In the genomic region with DNA sequence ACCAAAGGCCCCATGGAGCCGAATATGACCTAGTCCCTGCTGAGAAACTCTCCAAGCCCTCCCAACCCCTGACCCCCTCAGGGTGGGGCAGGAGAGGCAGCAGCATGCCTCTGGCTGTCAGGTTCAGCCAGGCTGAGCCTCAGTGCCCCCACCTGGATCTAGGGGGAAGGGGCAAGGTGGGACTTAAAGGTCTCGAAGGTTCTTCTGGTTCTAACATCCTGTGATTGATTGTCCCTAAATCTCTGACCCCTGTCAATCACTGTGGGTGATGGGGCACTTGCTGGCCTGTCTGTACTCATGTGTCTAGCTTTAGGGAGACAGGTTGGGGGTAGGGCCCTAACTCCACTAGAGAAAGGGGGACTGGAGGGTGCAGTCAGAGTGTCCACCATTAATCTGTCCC, we compare ENCODE assay signal across 23 cellular contexts.
"Had no signal": no experiment of that assay in that cellular context is flagged by ENCODE, and none has a peak within 500 bp of the region (broad histone marks: within the 10 kb centered on the region; RNA-seq: fewer than 3 reads in every experiment).

No MANE protein-coding gene starts in this region.

- H3K9me3 Mint-ChIP-seq: activated naive CD4-positive, alpha-beta T cell treated with anti-CD3 and anti-CD28 coated beads for 36 hours; activated T-cell treated with anti-CD3 and anti-CD28 coated beads, Interleukin-2, amount 50 U/mL, for 4 hours; brain; mesothelial cell of epicardium; naive thymus-derived CD8-positive, alpha-beta T cell; T-cell; T-helper 2 cell treated with Interferon-gamma antibody and Interleukin-4, amounts not matched to agents 5 μg/mL and 100 μg/mL, for 36 hours had no signal

- H3K9ac ChIP-seq: parathyroid adenoma had no signal

- H3K36me3 Mint-ChIP-seq: brain; naive thymus-derived CD8-positive, alpha-beta T cell had no signal

- DNase-seq: activated CD4-positive, alpha-beta T cell treated with anti-CD3 and anti-CD28 coated beads, Interleukin-2, amount 50 U/mL, for 1 hour; activated CD4-positive, CD25-positive, alpha-beta regulatory T cell treated with anti-CD3 and anti-CD28 coated beads, Interleukin-2, amount 50 U/mL, for 72 hours; activated CD8-positive, alpha-beta memory T cell treated with anti-CD3 and anti-CD28 coated beads, Interleukin-2, amount 50 U/mL, for 48 hours; activated effector memory CD4-positive, alpha-beta T cell treated with Interleukin-2 at 50 U/mL for 16 hours; activated naive CD4-positive, alpha-beta T cell treated with anti-CD3 and anti-CD28 coated beads for 36 hours; activated T-cell treated with anti-CD3 and anti-CD28 coated beads, Interleukin-2, amount 50 U/mL, for 4 hours; erythroblast; foreskin fibroblast; mammary epithelial cell; naive thymus-derived CD8-positive, alpha-beta T cell; right lobe of liver; stimulated activated CD4-positive, alpha-beta T cell treated with anti-CD3 and anti-CD28 coated beads, Interleukin-2, amount 100 ng/mL, for 24 hours; stimulated activated naive CD4-positive, alpha-beta T cell treated with Interleukin-2 at 50 U/mL for 16 hours; T-cell; thyroid gland; upper lobe of right lung had no signal

- H3K4me3 ChIP-seq: left lung, right lobe of liver, skin epidermis, thyroid gland, upper lobe of right lung had no signal

- H3K27me3 ChIP-seq: left lung, right lobe of liver, thyroid gland, upper lobe of right lung had no signal

- H3K4me3 Mint-ChIP-seq: activated naive CD4-positive, alpha-beta T cell treated with anti-CD3 and anti-CD28 coated beads for 36 hours; activated T-cell treated with anti-CD3 and anti-CD28 coated beads, Interleukin-2, amount 50 U/mL, for 4 hours; brain; mesothelial cell of epicardium; naive thymus-derived CD8-positive, alpha-beta T cell; T-cell; T-helper 2 cell treated with Interferon-gamma antibody and Interleukin-4, amounts not matched to agents 5 μg/mL and 100 μg/mL, for 36 hours had no signal

- H3K27me3 Mint-ChIP-seq: naive thymus-derived CD8-positive, alpha-beta T cell; T-cell had no signal

- ATAC-seq: activated T-cell treated with anti-CD3 and anti-CD28 coated beads, Interleukin-2, amount 50 U/mL, for 4 hours; left lung; naive thymus-derived CD8-positive, alpha-beta T cell; right lobe of liver; T-cell; upper lobe of right lung had no signal

- H3K36me3 ChIP-seq: right lobe of liver, thyroid gland had no signal

- H3K4me1 Mint-ChIP-seq: brain had no signal

- H3K27ac ChIP-seq: left lung, parathyroid adenoma, right lobe of liver, thyroid gland, upper lobe of right lung, VCaP had no signal

- H3K27ac Mint-ChIP-seq: activated naive CD4-positive, alpha-beta T cell treated with anti-CD3 and anti-CD28 coated beads for 36 hours; brain; mesothelial cell of epicardium; T-helper 2 cell treated with Interferon-gamma antibody and Interleukin-4, amounts not matched to agents 5 μg/mL and 100 μg/mL, for 36 hours had no signal

- H3K9me3 ChIP-seq: left lung, right lobe of liver, thyroid gland, upper lobe of right lung had no signal

- H2AFZ ChIP-seq: parathyroid adenoma had no signal
